Comparison of ENCODE assay signal across 17 cellular contexts in genomic region chr1:22262583-22262982, GRCh38.
DNase-seq lines count a peak whose midpoint lies in the region; ATAC-seq, FAIRE-seq and TF ChIP-seq lines count a peak whose summit lies in the region.
"Had no signal": no experiment of that assay in that cellular context is flagged by ENCODE, and none has a peak within 500 bp of the region (broad histone marks: within the 10 kb centered on the region; RNA-seq: fewer than 3 reads in every experiment).

No MANE protein-coding gene starts in this region.

- H3K27ac ChIP-seq in small intestine (ENCODE audit: low read depth in 1 of 2, low read length in 1 of 2) (peak overlapping the region in 1 of 2 donors; percentile 48), aorta (ENCODE audit: low read depth in 1 of 2, low read length in 2 of 2) (no peak overlapping the region)
- no peak overlapping the region for H3K27ac ChIP-seq in CD4-positive, alpha-beta memory T cell (ENCODE audit: low read depth, low read length)
- H3K27ac ChIP-seq: PC-9, thyroid gland had no signal

- no peak for DNase-seq in activated CD8-positive, alpha-beta T cell treated with anti-CD3 and anti-CD28 coated beads, Interleukin-2, amount 10 ng/mL, durations not matched to agents 7 days and 5 days
- no peak for DNase-seq in activated CD8-positive, alpha-beta T cell treated with anti-CD3 and anti-CD28 coated beads for 36 hours
- DNase-seq in NCI-H510A (lab: John Stamatoyannopoulos, UW) (peak; percentile 92), activated B cell treated with CpG ODN at 0.5 μM for 24 hours (no peak), small intestine (peak; percentile 86), aorta (no peak)
- no peak for DNase-seq in CD4-positive, alpha-beta memory T cell
- DNase-seq: effector memory CD8-positive, alpha-beta T cell; foreskin fibroblast; NCI-H1694 treated with DMSO at 0.1 percent for 48 hours; PC-9; T-cell; thyroid gland had no signal

- H3K9me3 ChIP-seq in small intestine (ENCODE audit: control insufficient read depth, low read depth) (no peaks in the 10 kb centered on the region), aorta (ENCODE audit: control insufficient read depth, low read length) (no peaks in the 10 kb centered on the region)
- no peaks in the 10 kb centered on the region for H3K9me3 ChIP-seq in CD4-positive, alpha-beta memory T cell (ENCODE audit: control insufficient read depth in 1 of 2, low read length in 2 of 2)
- H3K9me3 ChIP-seq: thyroid gland had no signal

- WGBS in small intestine, 3 donors: 5 to 42% (median 19%) methylated on average over 8 of the region's 8 CpGs
- WGBS in aorta, 2 donors: 70 to 76% methylated on average over 8 of the region's 8 CpGs

- no peaks in the 10 kb centered on the region for H3K36me3 Mint-ChIP-seq in activated CD8-positive, alpha-beta T cell treated with anti-CD3 and anti-CD28 coated beads, Interleukin-2, amount 10 ng/mL, durations not matched to agents 7 days and 5 days (ENCODE audit: low read depth)
- no peaks in the 10 kb centered on the region for H3K36me3 Mint-ChIP-seq in activated CD8-positive, alpha-beta T cell treated with anti-CD3 and anti-CD28 coated beads for 36 hours (ENCODE audit: low read depth)
- H3K36me3 Mint-ChIP-seq in activated B cell treated with CpG ODN at 0.5 μM for 24 hours (ENCODE audit: low read depth): no peaks in the 10 kb centered on the region
- H3K36me3 Mint-ChIP-seq in CD4-positive, alpha-beta memory T cell: no peaks in the 10 kb centered on the region
- H3K36me3 Mint-ChIP-seq: activated naive CD8-positive, alpha-beta T cell; T-cell had no signal

- H3K4me1 Mint-ChIP-seq in activated CD8-positive, alpha-beta T cell treated with anti-CD3 and anti-CD28 coated beads, Interleukin-2, amount 10 ng/mL, durations not matched to agents 7 days and 5 days (ENCODE audit: low read depth): peaks cover 2% of the 10 kb centered on the region
- H3K4me1 Mint-ChIP-seq in activated CD8-positive, alpha-beta T cell treated with anti-CD3 and anti-CD28 coated beads for 36 hours (ENCODE audit: low read depth): no peaks in the 10 kb centered on the region
- H3K4me1 Mint-ChIP-seq in activated B cell treated with CpG ODN at 0.5 μM for 24 hours: peaks cover 8% of the 10 kb centered on the region
- peaks cover 0 to 1% (median 0%) of the 10 kb centered on the region in 4 donors for H3K4me1 Mint-ChIP-seq in CD4-positive, alpha-beta memory T cell
- H3K4me1 Mint-ChIP-seq: T-cell had no signal

- H3K27me3 ChIP-seq in small intestine (ENCODE audit: control insufficient read depth in 2 of 2, insufficient read depth in 2 of 2, low read length in 2 of 2): no peaks in the 10 kb centered on the region
- no peaks in the 10 kb centered on the region for H3K27me3 ChIP-seq in CD4-positive, alpha-beta memory T cell (ENCODE audit: insufficient read depth, low read length)
- H3K27me3 ChIP-seq in aorta (ENCODE audit: control insufficient read depth in 1 of 2, insufficient read depth in 2 of 2, low read length in 1 of 2): no peaks in the 10 kb centered on the region
- H3K27me3 ChIP-seq: thyroid gland had no signal

- FAIRE-seq in small intestine (lab: Jason Lieb, UNC): no peak
- FAIRE-seq: islet of Langerhans had no signal

- H3K27ac Mint-ChIP-seq in activated CD8-positive, alpha-beta T cell treated with anti-CD3 and anti-CD28 coated beads, Interleukin-2, amount 10 ng/mL, durations not matched to agents 7 days and 5 days: no peak overlapping the region
- no peak overlapping the region for H3K27ac Mint-ChIP-seq in activated CD8-positive, alpha-beta T cell treated with anti-CD3 and anti-CD28 coated beads for 36 hours
- no peak overlapping the region for H3K27ac Mint-ChIP-seq in activated B cell treated with CpG ODN at 0.5 μM for 24 hours
- H3K27ac Mint-ChIP-seq in CD4-positive, alpha-beta memory T cell: no peak overlapping the region
- H3K27ac Mint-ChIP-seq: activated naive CD8-positive, alpha-beta T cell; effector memory CD8-positive, alpha-beta T cell; T-cell had no signal

- H3K4me3 ChIP-seq in small intestine (ENCODE audit: low read depth in 1 of 2, low read length in 2 of 2) (no peak overlapping the region), aorta (ENCODE audit: low read length in 2 of 2) (no peak overlapping the region)
- H3K4me3 ChIP-seq in CD4-positive, alpha-beta memory T cell (ENCODE audit: low read length in 2 of 2): no peak overlapping the region
- H3K4me3 ChIP-seq: PC-9, thyroid gland had no signal

- TF ChIP-seq CTCF in activated CD8-positive, alpha-beta T cell treated with anti-CD3 and anti-CD28 coated beads for 36 hours (IDR thresholded peaks at IDR 0.05): no peak
- TF ChIP-seq CTCF in activated B cell treated with CpG ODN at 0.5 μM for 24 hours (IDR thresholded peaks at IDR 0.05): no peak

- H3K36me3 ChIP-seq in small intestine (ENCODE audit: control insufficient read depth in 2 of 2, insufficient read depth in 2 of 2, low read length in 2 of 2) (no peaks in the 10 kb centered on the region), aorta (ENCODE audit: control insufficient read depth in 1 of 2, insufficient read depth in 2 of 2, low read length in 1 of 2) (no peaks in the 10 kb centered on the region)
- no peaks in the 10 kb centered on the region for H3K36me3 ChIP-seq in CD4-positive, alpha-beta memory T cell (ENCODE audit: insufficient read depth, low read length)
- H3K36me3 ChIP-seq: thyroid gland had no signal

- H3K4me1 ChIP-seq in small intestine (ENCODE audit: control insufficient read depth in 2 of 2, insufficient read depth in 1 of 2, low read depth in 1 of 2, low read length in 1 of 2) (no peaks in the 10 kb centered on the region), aorta (ENCODE audit: control insufficient read depth in 1 of 2, insufficient read depth in 2 of 2, low read length in 2 of 2) (no peaks in the 10 kb centered on the region)
- H3K4me1 ChIP-seq in CD4-positive, alpha-beta memory T cell (ENCODE audit: insufficient read depth, low read length): no peaks in the 10 kb centered on the region

- peak; percentile 53 for ATAC-seq in activated CD8-positive, alpha-beta T cell treated with anti-CD3 and anti-CD28 coated beads, Interleukin-2, amount 10 ng/mL, durations not matched to agents 7 days and 5 days
- ATAC-seq in activated CD8-positive, alpha-beta T cell treated with anti-CD3 and anti-CD28 coated beads for 36 hours: no peak
- peak; percentile 28 for ATAC-seq in activated B cell treated with CpG ODN at 0.5 μM for 24 hours (ENCODE audit: low read depth)
- no peak for ATAC-seq in GM18868 (IDR thresholded peaks at IDR 0.05; ENCODE audit: unreplicated experiment)
- ATAC-seq in aorta (ENCODE audit: low FRiP score): no peak
- ATAC-seq: activated CD4-positive, CD25-positive, alpha-beta regulatory T cell treated with anti-CD3 and anti-CD28 coated beads, Interleukin-2, amount 50 U/mL, for 24 hours; effector memory CD8-positive, alpha-beta T cell; T-cell had no signal

- CTCF ChIA-PET in activated CD8-positive, alpha-beta T cell treated with anti-CD3 and anti-CD28 coated beads, Interleukin-2, amount 10 ng/mL, durations not matched to agents 7 days and 5 days (lab: Charles Lee): no interaction called here
- CTCF ChIA-PET in activated CD8-positive, alpha-beta T cell treated with anti-CD3 and anti-CD28 coated beads for 36 hours (lab: Charles Lee): no interaction called here
- CTCF ChIA-PET in activated B cell treated with CpG ODN at 0.5 μM for 24 hours (lab: Charles Lee): no interaction called here
- CTCF ChIA-PET in CD4-positive, alpha-beta memory T cell (lab: Charles Lee; ENCODE audit: partially characterized antibody): no interaction called here

- H3K4me3 Mint-ChIP-seq in activated CD8-positive, alpha-beta T cell treated with anti-CD3 and anti-CD28 coated beads, Interleukin-2, amount 10 ng/mL, durations not matched to agents 7 days and 5 days: no peak overlapping the region
- H3K4me3 Mint-ChIP-seq in activated CD8-positive, alpha-beta T cell treated with anti-CD3 and anti-CD28 coated beads for 36 hours: no peak overlapping the region
- no peak overlapping the region for H3K4me3 Mint-ChIP-seq in activated B cell treated with CpG ODN at 0.5 μM for 24 hours
- no peak overlapping the region for H3K4me3 Mint-ChIP-seq in CD4-positive, alpha-beta memory T cell
- H3K4me3 Mint-ChIP-seq: activated naive CD8-positive, alpha-beta T cell; effector memory CD8-positive, alpha-beta T cell; T-cell had no signal

- intact Hi-C loops in activated CD8-positive, alpha-beta T cell treated with anti-CD3 and anti-CD28 coated beads for 36 hours (cut with micrococcal nuclease): no loop called here
- intact Hi-C loops in activated B cell treated with CpG ODN at 0.5 μM for 24 hours (cut with micrococcal nuclease) (no loop called here), aorta (cut with DNase I) (no loop called here)
- intact Hi-C loops in CD4-positive, alpha-beta memory T cell (cut with micrococcal nuclease): no loop called here

- H3K9me3 Mint-ChIP-seq in activated CD8-positive, alpha-beta T cell treated with anti-CD3 and anti-CD28 coated beads, Interleukin-2, amount 10 ng/mL, durations not matched to agents 7 days and 5 days (ENCODE audit: insufficient read depth): no peaks in the 10 kb centered on the region
- H3K9me3 Mint-ChIP-seq in activated CD8-positive, alpha-beta T cell treated with anti-CD3 and anti-CD28 coated beads for 36 hours: no peaks in the 10 kb centered on the region
- no peaks in the 10 kb centered on the region for H3K9me3 Mint-ChIP-seq in activated B cell treated with CpG ODN at 0.5 μM for 24 hours
- no peaks in the 10 kb centered on the region for H3K9me3 Mint-ChIP-seq in CD4-positive, alpha-beta memory T cell
- H3K9me3 Mint-ChIP-seq: effector memory CD8-positive, alpha-beta T cell; T-cell had no signal

- POLR2A ChIA-PET in activated CD8-positive, alpha-beta T cell treated with anti-CD3 and anti-CD28 coated beads, Interleukin-2, amount 10 ng/mL, durations not matched to agents 7 days and 5 days (lab: Charles Lee): no interaction called here
- POLR2A ChIA-PET in activated CD8-positive, alpha-beta T cell treated with anti-CD3 and anti-CD28 coated beads for 36 hours (lab: Charles Lee): no interaction called here
- POLR2A ChIA-PET in activated B cell treated with CpG ODN at 0.5 μM for 24 hours (lab: Charles Lee): interaction anchor here (0.6 kb wide), 1 partner anchor 1202 kb away, joined by 4 read pairs; no protein-coding TSS in a partner anchor
- POLR2A ChIA-PET in CD4-positive, alpha-beta memory T cell (lab: Charles Lee; ENCODE audit: partially characterized antibody): no interaction called here

- peaks cover 2% of the 10 kb centered on the region for H3K27me3 Mint-ChIP-seq in activated CD8-positive, alpha-beta T cell treated with anti-CD3 and anti-CD28 coated beads, Interleukin-2, amount 10 ng/mL, durations not matched to agents 7 days and 5 days (ENCODE audit: low read depth)
- H3K27me3 Mint-ChIP-seq in activated CD8-positive, alpha-beta T cell treated with anti-CD3 and anti-CD28 coated beads for 36 hours: peaks cover 3% of the 10 kb centered on the region
- no peaks in the 10 kb centered on the region for H3K27me3 Mint-ChIP-seq in activated B cell treated with CpG ODN at 0.5 μM for 24 hours
- H3K27me3 Mint-ChIP-seq in CD4-positive, alpha-beta memory T cell: peaks cover 14 to 16% of the 10 kb centered on the region in 2 donors
- H3K27me3 Mint-ChIP-seq: activated naive CD8-positive, alpha-beta T cell had no signal

Comparison
In these comparisons a context has a peak if more than half of its experiments do, and no peak if none do; other contexts are left out.
1. ATAC-seq: peak in activated CD8-positive, alpha-beta T cell treated with anti-CD3 and anti-CD28 coated beads, Interleukin-2, amount 10 ng/mL, durations not matched to agents 7 days and 5 days (single experiment) and activated B cell treated with CpG ODN at 0.5 μM for 24 hours (single experiment); none in activated CD8-positive, alpha-beta T cell treated with anti-CD3 and anti-CD28 coated beads for 36 hours (single experiment), GM18868 (single experiment) and aorta (single experiment).
2. DNase-seq: peak in NCI-H510A (single experiment) and small intestine (single experiment); none in activated CD8-positive, alpha-beta T cell treated with anti-CD3 and anti-CD28 coated beads, Interleukin-2, amount 10 ng/mL, durations not matched to agents 7 days and 5 days (single experiment), activated CD8-positive, alpha-beta T cell treated with anti-CD3 and anti-CD28 coated beads for 36 hours (single experiment), activated B cell treated with CpG ODN at 0.5 μM for 24 hours (single experiment), CD4-positive, alpha-beta memory T cell (0 of 5) and aorta (0 of 2).